In genomic region chr5:72320022-72320898, GRCh38 we compare ENCODE assay signal across 8 cellular contexts. TPM values are rescaled to one million over a fixed set of nuclear protein-coding genes. Genes with fewer than 3 reads are reported as not detected.
DNase-seq lines count a peak whose midpoint lies in the region; ATAC-seq and TF ChIP-seq lines count a peak whose summit lies in the region.

TSS of gene MRPS27 (minus strand) at chr5:72320240. CDS start at chr5:72320221, 19 bp downstream.
TSS of gene PTCD2 (plus strand) at chr5:72320373. CDS start at chr5:72320383, 10 bp downstream.

- intact Hi-C loops in mucosa of descending colon (cut with DNase I, micrococcal nuclease), result no loop called here

- DNase-seq in DMS153 treated with DMSO at 0.1 percent for 48 hours (lab: John Stamatoyannopoulos, UW; ENCODE audit: unreplicated experiment) (peak; percentile 79), OCI-M1 (lab: John Stamatoyannopoulos, UW) (peak; percentile 98), activated T-cell treated with anti-CD3 and anti-CD28 coated beads for 4 hours (peak; percentile 89), epithelial cell of prostate (ENCODE audit: low read depth, low spot score) (peak; percentile 96), mucosa of descending colon (peak; percentile 95 to 97 (median 97))
- DNase-seq in stimulated activated CD8-positive, alpha-beta memory T cell treated with anti-CD3 and anti-CD28 coated beads, Interleukin-4, amount 100 ng/mL, for 24 hours (ENCODE audit: low read depth), result peak; percentile 90

- H3K27ac Mint-ChIP-seq in IgD-negative memory B cell, result peak within 1 kb of the TSS; percentile 94 to 98 (median 94)

- peak; percentile 99 for ATAC-seq in GM21529 (IDR thresholded peaks at IDR 0.05; ENCODE audit: unreplicated experiment)
- peak; percentile 100 for ATAC-seq in mucosa of descending colon

- peaks cover 5% of the 10 kb centered on the region for H3K36me3 ChIP-seq in mucosa of descending colon (ENCODE audit: low read depth)

- peak within 1 kb of the TSS; percentile 55 for H3K4me3 ChIP-seq in mucosa of descending colon

- H3K36me3 Mint-ChIP-seq in IgD-negative memory B cell, result peaks cover 6% of the 10 kb centered on the region

- H3K27me3 Mint-ChIP-seq in IgD-negative memory B cell, result no peaks in the 10 kb centered on the region

- peak within 1 kb of the TSS; percentile 53 for H3K27ac ChIP-seq in epithelial cell of prostate

- TF ChIP-seq CTCF in mucosa of descending colon (IDR thresholded peaks at IDR 0.05), result no peak

- no peaks in the 10 kb centered on the region for H3K9me3 Mint-ChIP-seq in IgD-negative memory B cell

- H3K4me1 ChIP-seq in mucosa of descending colon (ENCODE audit: low read depth), result peaks cover 6% of the 10 kb centered on the region

- H3K4me3 Mint-ChIP-seq in IgD-negative memory B cell, result peak within 1 kb of the TSS; percentile 97 to 100 (median 99)

- no peaks in the 10 kb centered on the region for H3K9me3 ChIP-seq in mucosa of descending colon

- peaks cover 20 to 32% (median 24%) of the 10 kb centered on the region in 3 donors for H3K4me1 Mint-ChIP-seq in IgD-negative memory B cell

RNA-seq across cellular contexts. Expression of gene MRPS27, which starts in this region (rescaled TPM):
- polyA plus RNA-seq in IgD-negative memory B cell, result 35.5 TPM
- total RNA-seq in mucosa of descending colon, result 10 to 100 TPM; 32.7 to 40.3 (median 37.6) TPM

RNA-seq across cellular contexts. Expression of gene PTCD2, which starts in this region (rescaled TPM):
- 2.4 TPM for polyA plus RNA-seq in IgD-negative memory B cell
- total RNA-seq in mucosa of descending colon, result 1 to 10 TPM; 4.7 to 6.3 (median 5.2) TPM

Comparison
In these comparisons a context has a peak if more than half of its experiments do, and no peak if none do; other contexts are left out.
1. Peak in every context shown above with its lines: DNase-seq, ATAC-seq, H3K4me3 ChIP-seq and H3K27ac ChIP-seq.